Comparison of ENCODE assay signal across 8 cellular contexts in the genomic region with DNA sequence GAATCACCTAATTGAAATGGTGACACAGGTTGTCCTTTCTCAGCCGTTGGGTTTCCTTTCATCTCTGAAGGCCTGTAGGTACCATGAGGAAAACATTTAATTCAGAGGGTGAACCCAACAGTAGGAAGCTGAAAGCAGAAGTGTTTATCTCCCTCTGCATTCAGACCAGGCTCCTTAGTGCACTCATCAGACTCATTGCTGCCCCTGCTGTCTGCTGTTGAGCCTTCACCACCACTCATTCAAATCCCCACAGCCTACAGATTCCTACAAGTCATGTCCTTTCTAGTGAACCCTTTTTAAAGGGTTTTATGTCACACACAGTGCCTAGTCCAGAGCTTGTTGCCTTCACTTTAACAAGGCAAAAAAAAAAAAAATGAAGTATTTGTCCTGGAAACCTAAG. TPM values are rescaled to one million over a fixed set of nuclear protein-coding genes. Genes with fewer than 3 reads are reported as not detected.
A peak's percentile ranks its signal among the peaks of the same experiment; 100 is the strongest.
DNase-seq lines count a peak whose midpoint lies in the region; ATAC-seq and TF ChIP-seq lines count a peak whose summit lies in the region.

No MANE protein-coding gene starts in this region.

- intact Hi-C loops in PC-3 (cut with micrococcal nuclease): no loop called here
- intact Hi-C loops in colonic mucosa (cut with DNase I): no loop called here
- intact Hi-C loops in stomach (cut with DNase I; ENCODE audit: low total_unique reads): no loop called here

- H3K79me2 ChIP-seq in DND-41 (ENCODE audit: insufficient read depth, low read length) (peaks cover 30% of the 10 kb centered on the region), PC-3 (ENCODE audit: low read length) (peaks cover 6% of the 10 kb centered on the region; the same call in 1 of the 2 replicates), neural progenitor cell (ENCODE audit: low read depth) (peaks cover 57% of the 10 kb centered on the region)

- H3K9me2 ChIP-seq in PC-3 (replicated peaks; ENCODE audit: low read length): no peaks in the 10 kb centered on the region

- H3K4me2 ChIP-seq in DND-41 (ENCODE audit: insufficient read depth, low read length): no peak overlapping the region
- no peak overlapping the region for H3K4me2 ChIP-seq in PC-3 (ENCODE audit: low read length)
- no peak overlapping the region for H3K4me2 ChIP-seq in neural progenitor cell

- no peak overlapping the region for H3K4me3 Mint-ChIP-seq in neural progenitor cell

- no peaks in the 10 kb centered on the region for H3K9me3 Mint-ChIP-seq in neural progenitor cell

- no peaks in the 10 kb centered on the region; the same call in 1 of the 2 replicates for H4K20me1 ChIP-seq in DND-41 (ENCODE audit: insufficient read depth, low read length)
- no peaks in the 10 kb centered on the region for H4K20me1 ChIP-seq in PC-3 (ENCODE audit: low read length)
- peaks cover 30% of the 10 kb centered on the region for H4K20me1 ChIP-seq in neural progenitor cell (ENCODE audit: low read depth)

- POLR2A ChIA-PET in PC-3 (lab: Charles Lee; ENCODE audit: unreplicated experiment): no interaction called here

- peaks cover 8% of the 10 kb centered on the region for H3K36me3 Mint-ChIP-seq in neural progenitor cell

- no peak overlapping the region for H3K27ac Mint-ChIP-seq in neural progenitor cell

- peaks cover 39% of the 10 kb centered on the region for H3K36me3 ChIP-seq in DND-41 (ENCODE audit: insufficient read depth, low read length)
- peaks cover 8% of the 10 kb centered on the region; the same call in 1 of the 2 replicates for H3K36me3 ChIP-seq in PC-3 (ENCODE audit: low read depth, low read length)
- no peaks in the 10 kb centered on the region for H3K36me3 ChIP-seq in colonic mucosa
- peaks cover 10% of the 10 kb centered on the region for H3K36me3 ChIP-seq in neural progenitor cell
- H3K36me3 ChIP-seq in stomach: peaks cover 22 to 56% (median 44%) of the 10 kb centered on the region in 4 donors

- no peaks in the 10 kb centered on the region for H3F3A ChIP-seq in PC-3 (ENCODE audit: low read length, unreplicated experiment)
- no peaks in the 10 kb centered on the region for H3F3A ChIP-seq in neural progenitor cell (ENCODE audit: low read depth)

- TF ChIP-seq POLR2A in stomach (IDR thresholded peaks at IDR 0.05): no peak

- TF ChIP-seq EP300 in stomach (IDR thresholded peaks at IDR 0.05): no peak

- ATAC-seq in DND-41 (ENCODE audit: insufficient read depth, low read depth): peak; percentile 88
- peak; percentile 91 for ATAC-seq in GM19035 (IDR thresholded peaks at IDR 0.05; ENCODE audit: unreplicated experiment)
- peak; percentile 78 for ATAC-seq in HG03064 (IDR thresholded peaks at IDR 0.05; ENCODE audit: low read depth, unreplicated experiment)
- peak; percentile 98 for ATAC-seq in PC-3

- H3K9ac ChIP-seq in DND-41 (ENCODE audit: low read depth, low read length): no peak overlapping the region
- no peak overlapping the region for H3K9ac ChIP-seq in PC-3 (ENCODE audit: low read length)
- no peak overlapping the region for H3K9ac ChIP-seq in colonic mucosa (ENCODE audit: low read depth in 2 of 2, low read length in 2 of 2)
- no peak overlapping the region for H3K9ac ChIP-seq in neural progenitor cell

- no peaks in the 10 kb centered on the region for H3K27me3 Mint-ChIP-seq in neural progenitor cell (ENCODE audit: insufficient read depth, low read depth)

- WGBS in stomach, 5 donors: 21 to 50% (median 28%) methylated on average over 1 of the region's 1 CpG

- H3K4me3 ChIP-seq in DND-41 (ENCODE audit: low read depth in 1 of 2, low read length in 2 of 2) (no peak overlapping the region), PC-3 (ENCODE audit: low read length) (no peak overlapping the region), colonic mucosa (no peak overlapping the region), neural progenitor cell (no peak overlapping the region), stomach (no peak overlapping the region)

- H3K4me1 Mint-ChIP-seq in neural progenitor cell: no peaks in the 10 kb centered on the region

- H3K27me3 ChIP-seq in DND-41 (ENCODE audit: insufficient read depth, low read length, poor library complexity): no peaks in the 10 kb centered on the region
- H3K27me3 ChIP-seq in PC-3 (ENCODE audit: low read length): no peaks in the 10 kb centered on the region
- no peaks in the 10 kb centered on the region for H3K27me3 ChIP-seq in colonic mucosa
- H3K27me3 ChIP-seq in neural progenitor cell: no peaks in the 10 kb centered on the region
- H3K27me3 ChIP-seq in stomach: no peaks in the 10 kb centered on the region

- H2AFZ ChIP-seq in DND-41 (ENCODE audit: low read depth, low read length) (no peak overlapping the region), PC-3 (ENCODE audit: low read length) (no peak overlapping the region), neural progenitor cell (replicated peaks) (no peak overlapping the region)

- no peaks in the 10 kb centered on the region for H3K9me3 ChIP-seq in DND-41 (ENCODE audit: insufficient read depth, low read length, severe bottlenecking)
- H3K9me3 ChIP-seq in PC-3 (ENCODE audit: low read length): no peaks in the 10 kb centered on the region
- H3K9me3 ChIP-seq in colonic mucosa: no peaks in the 10 kb centered on the region
- H3K9me3 ChIP-seq in neural progenitor cell (ENCODE audit: low read depth): no peaks in the 10 kb centered on the region
- no peaks in the 10 kb centered on the region for H3K9me3 ChIP-seq in stomach

- CTCF ChIA-PET in PC-3 (lab: Charles Lee): interaction anchor here (0.6 kb wide), 1 partner anchor 223 kb away, joined by 7 read pairs; no protein-coding TSS in a partner anchor

- no TSS peak for BruUV-seq in PC-3 (replicated peaks; lab: Mats Ljungman, UMichigan)

- peak; percentile 22 for DNase-seq in DND-41
- peak; percentile 47 for DNase-seq in PC-3
- peak; percentile 21 for DNase-seq in colonic mucosa
- peak; percentile 69 for DNase-seq in neural progenitor cell (ENCODE audit: low spot score)
- no peak for DNase-seq in stomach
- no peak for DNase-seq in LoVo (ENCODE audit: low spot score)

- H3K27ac ChIP-seq in DND-41 (ENCODE audit: low read length): no peak overlapping the region
- no peak overlapping the region for H3K27ac ChIP-seq in PC-3 (ENCODE audit: low read length)
- no peak overlapping the region for H3K27ac ChIP-seq in colonic mucosa
- H3K27ac ChIP-seq in neural progenitor cell: peak overlapping the region; percentile 39
- H3K27ac ChIP-seq in stomach: no peak overlapping the region

- H3K4me1 ChIP-seq in DND-41 (ENCODE audit: insufficient read depth, low read length) (no peaks in the 10 kb centered on the region), PC-3 (ENCODE audit: insufficient read depth, low read length) (no peaks in the 10 kb centered on the region), colonic mucosa (no peaks in the 10 kb centered on the region), neural progenitor cell (peaks cover 5% of the 10 kb centered on the region), stomach (peaks cover 0 to 12% (median 5%) of the 10 kb centered on the region in 4 donors)

- TF ChIP-seq CTCF in DND-41 (IDR thresholded peaks at IDR 0.05; ENCODE audit: borderline replicate concordance, extremely low read depth, low read length, poor library complexity, severe bottlenecking): peak; percentile 54
- peak; percentile 59 for TF ChIP-seq CTCF in PC-3 (conservative IDR thresholded peaks at IDR 0.05; ENCODE audit: low read depth, low read length)
- no peak for TF ChIP-seq CTCF in colonic mucosa (IDR thresholded peaks at IDR 0.05)
- peak; percentile 59 for TF ChIP-seq CTCF in neural progenitor cell (IDR thresholded peaks at IDR 0.05)
- no peak for TF ChIP-seq CTCF in stomach (IDR thresholded peaks at IDR 0.05)

RNA-seq across cellular contexts. Expression of gene WDR48, which starts 13.4 kb away (rescaled TPM):
- total RNA-seq in PC-3 (2014; rRNA removed): 16.5 and 21.0 TPM in 2 replicates
- total RNA-seq in colonic mucosa: 10 to 100 TPM; 26.1 to 51.2 TPM
- 76.3 and 127 TPM in 2 replicates for total RNA-seq in neural progenitor cell (ENCODE audit: low replicate concordance)
- 10 to 100 TPM in 3 of 5 donors, 1 to 10 TPM in 2; 4.3 to 89.7 (median 17.0) TPM for total RNA-seq in stomach
- polyA plus RNA-seq in stomach: 10 to 100 TPM; 11.6 to 15.1 (median 11.6) TPM

RNA-seq across cellular contexts. Expression of gene SCN11A, which starts 13.5 kb away (rescaled TPM):
- total RNA-seq in PC-3 (2014; rRNA removed) (not detected in 2 replicates), colonic mucosa (under 1 TPM; 0.05 to 0.61 TPM), neural progenitor cell (ENCODE audit: low replicate concordance) (0.69 and 0.81 TPM in 2 replicates), stomach (1 to 10 TPM in 1 of 5 donors, under 1 TPM in 1, not detected in 3; 0.14 to 1.1 TPM)
- polyA plus RNA-seq in stomach: under 1 TPM in 1 of 3 donors, not detected in 2; 0.15 TPM

RNA-seq across cellular contexts. Expression of gene GORASP1, which starts 42.2 kb away (rescaled TPM):
- total RNA-seq in PC-3 (2014; rRNA removed) (47.4 and 58.9 TPM in 2 replicates), colonic mucosa (100 to 1,000 TPM in 1 of 2 donors, 10 to 100 TPM in 1; 84.2 to 106 TPM), neural progenitor cell (ENCODE audit: low replicate concordance) (18.0 and 38.5 TPM in 2 replicates), stomach (10 to 100 TPM in 4 of 5 donors, 1 to 10 TPM in 1; 9.3 to 68.7 (median 53.1) TPM)
- polyA plus RNA-seq in stomach: 10 to 100 TPM; 22.4 to 35.4 (median 29.1) TPM

RNA-seq across cellular contexts. Expression of gene TTC21A, which starts 42.3 kb away (rescaled TPM):
- total RNA-seq in PC-3 (2014; rRNA removed) (1.2 TPM in 2 replicates), colonic mucosa (1 to 10 TPM; 2.8 to 6.1 TPM), neural progenitor cell (ENCODE audit: low replicate concordance) (1.2 and 2.3 TPM in 2 replicates), stomach (10 to 100 TPM in 1 of 5 donors, 1 to 10 TPM in 3, under 1 TPM in 1; 0.89 to 10.3 (median 2.9) TPM)
- polyA plus RNA-seq in stomach: 10 to 100 TPM in 1 of 3 donors, 1 to 10 TPM in 2; 5.1 to 17.7 (median 7.5) TPM

Comparison
In these comparisons a context has a peak if more than half of its experiments do, and no peak if none do; other contexts are left out.
1. DNase-seq: peak in DND-41 (single experiment), PC-3 (single experiment), colonic mucosa (single experiment) and neural progenitor cell (single experiment); none in stomach (single experiment) and LoVo (single experiment).
2. CTCF ChIP-seq: peak in DND-41 (single experiment), PC-3 (single experiment) and neural progenitor cell (single experiment); none in colonic mucosa (single experiment) and stomach (0 of 7).
3. Peak in every context shown above with its lines, with median percentiles within 50 percentile points of each other: ATAC-seq.